18 cellular contexts compared by ENCODE assay signal in the genomic region with DNA sequence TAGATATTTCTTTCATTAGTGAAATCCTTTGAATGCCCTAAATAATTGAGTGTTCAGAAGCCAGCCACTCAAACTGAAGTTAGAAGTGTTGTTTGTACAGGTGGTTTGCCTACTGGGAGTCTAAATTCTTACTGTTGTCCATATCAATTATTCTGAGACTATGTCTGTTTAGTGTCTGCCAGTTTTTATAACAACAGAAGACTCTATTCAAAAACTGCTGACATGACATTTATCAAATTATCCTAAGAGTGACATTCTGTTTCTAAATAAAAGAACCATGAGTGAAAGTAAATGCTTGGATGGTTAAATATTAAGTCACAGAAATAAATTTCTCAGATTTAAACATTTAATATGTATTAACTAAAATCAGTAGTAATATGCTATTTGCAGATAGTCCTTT.
"Had no signal": no experiment of that assay in that cellular context is flagged by ENCODE, and none has a peak within 500 bp of the region (broad histone marks: within the 10 kb centered on the region; RNA-seq: fewer than 3 reads in every experiment).

No MANE protein-coding gene starts in this region.

- H3K9me3 ChIP-seq: esophagus squamous epithelium, ovary, upper lobe of right lung had no signal

- H3K4me3 ChIP-seq: esophagus squamous epithelium, hepatocyte, neural progenitor cell, ovary, upper lobe of right lung had no signal

- H3K79me2 ChIP-seq: hepatocyte had no signal

- H2AFZ ChIP-seq: hepatocyte, neural progenitor cell had no signal

- H3K27me3 ChIP-seq: esophagus squamous epithelium, hepatocyte, neural progenitor cell, ovary, upper lobe of right lung had no signal

- H3K36me3 ChIP-seq: esophagus squamous epithelium, neural progenitor cell, ovary, upper lobe of right lung had no signal

- H3K9ac ChIP-seq: neural progenitor cell had no signal

- H3K4me1 ChIP-seq: esophagus squamous epithelium, neural progenitor cell, upper lobe of right lung had no signal

- H3K27ac ChIP-seq: esophagus squamous epithelium, hepatocyte, neural progenitor cell, ovary, upper lobe of right lung had no signal

- DNase-seq: activated CD4-positive, alpha-beta T cell treated with anti-CD3 and anti-CD28 coated beads, Interleukin-2, amount 50 U/mL, for 1 hour; activated CD8-positive, alpha-beta memory T cell treated with anti-CD3 and anti-CD28 coated beads for 24 hours; activated gamma-delta T cell treated with Interleukin-2 at 50 U/mL for 16 hours; activated naive CD8-positive, alpha-beta T cell treated with anti-CD3 and anti-CD28 coated beads for 36 hours; amygdala; central memory CD4-positive, alpha-beta T cell; cortex of kidney; effector CD4-positive, alpha-beta T cell; esophagus squamous epithelium; islet precursor cell; mammary epithelial cell; ovary; stimulated activated CD4-positive, alpha-beta T cell treated with anti-CD3 and anti-CD28 coated beads, Interleukin-1b, Interleukin-23, amount 100 ng/mL, for 48 hours; stimulated activated naive CD8-positive, alpha-beta T cell treated with anti-CD3 and anti-CD28 coated beads, Interleukin-15, amount 100 ng/mL, for 72 hours; upper lobe of right lung had no signal

- ATAC-seq: activated CD4-positive, CD25-positive, alpha-beta regulatory T cell treated with anti-CD3 and anti-CD28 coated beads, Interleukin-2, amount 50 U/mL, for 24 hours; stimulated activated naive CD8-positive, alpha-beta T cell treated with anti-CD3 and anti-CD28 coated beads, Interleukin-15, amount 100 ng/mL, for 72 hours; upper lobe of right lung had no signal

- H3K4me2 ChIP-seq: hepatocyte, neural progenitor cell had no signal
